In genomic region chr13:90217275-90217674, GRCh38 we compare ENCODE assay signal across 7 cellular contexts.
"Had no signal": no experiment of that assay in that cellular context is flagged by ENCODE, and none has a peak within 500 bp of the region (broad histone marks: within the 10 kb centered on the region; RNA-seq: fewer than 3 reads in every experiment).

No MANE protein-coding gene starts in this region.

- FAIRE-seq: GM12878, GM12891, GM12892, GM18507, GM19239 had no signal

- H3K4me3 ChIP-seq: GM12878 had no signal

- ATAC-seq: GM12878 had no signal

- DNase-seq: GDM1, GF-D8 had no signal
